Comparison of ENCODE assay signal across 8 cellular contexts in the genomic region with DNA sequence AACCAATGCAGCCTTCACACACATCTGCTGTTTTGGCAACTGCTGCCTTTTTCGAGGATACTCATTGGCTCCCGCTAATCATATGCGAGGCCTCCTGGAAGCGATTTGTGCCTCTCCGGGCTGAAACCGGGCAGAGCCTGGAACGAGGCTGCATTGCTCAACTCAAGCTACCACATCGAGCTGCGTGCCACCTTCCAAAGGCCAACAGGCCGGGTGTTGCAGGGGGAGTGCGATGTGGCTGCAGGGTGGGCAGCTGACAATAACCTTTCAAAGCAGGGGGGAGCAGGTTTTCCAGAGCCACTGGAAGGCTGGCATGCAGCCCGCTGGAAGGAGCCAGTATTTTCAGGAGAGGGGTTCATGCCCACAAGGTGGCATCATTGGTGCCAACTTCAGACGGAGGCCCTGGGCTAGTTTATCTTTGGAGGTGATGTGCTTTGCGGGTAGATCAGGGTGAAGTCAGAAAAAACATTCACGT.
DNase-seq lines count a peak whose midpoint lies in the region; ATAC-seq lines count a peak whose summit lies in the region.

No MANE protein-coding gene starts in this region.

- DNase-seq in NCI-H2107 treated with DMSO at 0.1 percent for 48 hours (lab: John Stamatoyannopoulos, UW; ENCODE audit: unreplicated experiment) = peak; percentile 30
- DNase-seq in NCI-H2107 (lab: John Stamatoyannopoulos, UW) = no peak
- DNase-seq in NCI-H345 (lab: John Stamatoyannopoulos, UW) = peak; percentile 34
- peak; percentile 58 for DNase-seq in activated CD8-positive, alpha-beta memory T cell treated with anti-CD3 and anti-CD28 coated beads, Interleukin-2, amount 50 U/mL, for 4 hours
- DNase-seq in germinal center (ENCODE audit: low spot score) = peak; percentile 39
- peak; percentile 8 to 35 for DNase-seq in stimulated activated CD4-positive, alpha-beta T cell treated with anti-CD3 and anti-CD28 coated beads, Interleukin-15, amount 100 ng/mL, for 1 hour (ENCODE audit: low read depth in 1 of 2, low spot score in 1 of 2)

- ATAC-seq in GM18517 (IDR thresholded peaks at IDR 0.05; ENCODE audit: unreplicated experiment) (no peak), HG03095 (IDR thresholded peaks at IDR 0.05; ENCODE audit: unreplicated experiment) (no peak)
